ENCODE assay signal across 7 cellular contexts in genomic region chr3:27552708-27553107, GRCh38.
DNase-seq lines count a peak whose midpoint lies in the region; FAIRE-seq and TF ChIP-seq lines count a peak whose summit lies in the region.
"Not testable (repeated sequence)": the region's sequence is repeated elsewhere in the genome, so short reads cannot be mapped to it uniquely, and the experiment has no call there.

No MANE protein-coding gene starts in this region.

- H3K27ac Mint-ChIP-seq in HFFc6 = peak overlapping the region; percentile 92

- DNase-seq in AG10803 (ENCODE audit: low read depth) (peak; percentile 92), HFFc6 (peak; percentile 91), RCC 7860 (ENCODE audit: low spot score) (peak; percentile 82), adipocyte (ENCODE audit: low read depth) (peak; percentile 61), choroid plexus epithelial cell (ENCODE audit: low read depth) (peak; percentile 66), fibroblast of the aortic adventitia (ENCODE audit: low read depth) (peak; percentile 81), mesenchymal stem cell (peak; percentile 50)

- H4K8ac ChIP-seq in mesenchymal stem cell (ENCODE audit: low read length) = not testable (repeated sequence)

- not testable (repeated sequence) for H3K79me1 ChIP-seq in mesenchymal stem cell (replicated peaks; ENCODE audit: low read length, poor library complexity, severe bottlenecking)

- not testable (repeated sequence) for H3K9me3 ChIP-seq in adipocyte (ENCODE audit: control insufficient read depth, low read length); mesenchymal stem cell (ENCODE audit: control insufficient read depth, low read length)

- not testable (repeated sequence) for H3K9me3 Mint-ChIP-seq in HFFc6

- H2AK5ac ChIP-seq in mesenchymal stem cell (ENCODE audit: low read length, severe bottlenecking) = not testable (repeated sequence)

- H2BK120ac ChIP-seq in mesenchymal stem cell (ENCODE audit: low read depth, low read length) = not testable (repeated sequence)

- H2AFZ ChIP-seq in mesenchymal stem cell (ENCODE audit: low read depth, low read length) = not testable (repeated sequence)

- H3K27ac ChIP-seq in mesenchymal stem cell (ENCODE audit: low read length, poor library complexity, severe bottlenecking) = peak overlapping the region; percentile 80

- H3K36me3 Mint-ChIP-seq in HFFc6 (ENCODE audit: low read depth) = peaks cover 24% of the 10 kb centered on the region

- not testable (repeated sequence) for H2BK15ac ChIP-seq in mesenchymal stem cell (ENCODE audit: low read depth, poor library complexity, severe bottlenecking)

- H3K18ac ChIP-seq in mesenchymal stem cell (ENCODE audit: low read depth in 1 of 2, low read length in 2 of 2) = not testable (repeated sequence)

- H3K4me1 ChIP-seq in adipocyte (ENCODE audit: control insufficient read depth, insufficient read depth, low read length) = peaks cover 32% of the 10 kb centered on the region
- H3K4me1 ChIP-seq in mesenchymal stem cell (ENCODE audit: control insufficient read depth, insufficient read depth, low read depth, low read length) = not testable (repeated sequence)

- WGBS in mesenchymal stem cell = 58% methylated on average over 5 of the region's 5 CpGs

- not testable (repeated sequence) for H3K4me3 ChIP-seq in AG10803 (ENCODE audit: low read length); adipocyte (ENCODE audit: low read length); choroid plexus epithelial cell (ENCODE audit: low read depth, low read length); fibroblast of the aortic adventitia (ENCODE audit: low read depth, low read length); mesenchymal stem cell (ENCODE audit: insufficient read depth in 1 of 2, low read depth in 1 of 2, low read length in 2 of 2)

- not testable (repeated sequence) for H3K27me3 Mint-ChIP-seq in HFFc6 (ENCODE audit: insufficient read depth)

- H3K4me1 Mint-ChIP-seq in HFFc6 (ENCODE audit: low read depth) = peaks cover 80% of the 10 kb centered on the region

- peak; percentile 79 for FAIRE-seq in RCC 7860 (lab: Jason Lieb, UNC)

- not testable (repeated sequence) for H3K4ac ChIP-seq in mesenchymal stem cell (ENCODE audit: low read depth in 1 of 2, low read length in 2 of 2)

- H4K91ac ChIP-seq in mesenchymal stem cell (ENCODE audit: low read length) = not testable (repeated sequence)

- not testable (repeated sequence) for H3K4me2 ChIP-seq in mesenchymal stem cell (ENCODE audit: low read length, poor library complexity, severe bottlenecking)

- not testable (repeated sequence) for H3K27me3 ChIP-seq in adipocyte (replicated peaks; ENCODE audit: control insufficient read depth, insufficient read depth, low read length); mesenchymal stem cell (ENCODE audit: control insufficient read depth in 1 of 2, insufficient read depth in 1 of 2, low read length in 2 of 2)

- not testable (repeated sequence) for TF ChIP-seq CTCF in AG10803 (conservative IDR thresholded peaks at IDR 0.05; ENCODE audit: low read length); HFFc6 (IDR thresholded peaks at IDR 0.05); choroid plexus epithelial cell (conservative IDR thresholded peaks at IDR 0.05; ENCODE audit: low read depth, low read length); fibroblast of the aortic adventitia (IDR thresholded peaks at IDR 0.05; ENCODE audit: insufficient read depth, low read length)

- H2BK12ac ChIP-seq in mesenchymal stem cell (ENCODE audit: low read length in 2 of 2) = not testable (repeated sequence)

- peak overlapping the region; percentile 65 for H3K4me3 Mint-ChIP-seq in HFFc6

- H2BK5ac ChIP-seq in mesenchymal stem cell (ENCODE audit: low read depth, low read length, poor library complexity, severe bottlenecking) = peak overlapping the region; percentile 5

- H3K23ac ChIP-seq in mesenchymal stem cell (ENCODE audit: low read length in 2 of 2) = not testable (repeated sequence)

- H3K9ac ChIP-seq in adipocyte (ENCODE audit: low read length) (peak overlapping the region; percentile 37), mesenchymal stem cell (ENCODE audit: low read length) (peak overlapping the region; percentile 30)

- not testable (repeated sequence) for H3K14ac ChIP-seq in mesenchymal stem cell (ENCODE audit: low read length in 2 of 2)

- not testable (repeated sequence) for H3K36me3 ChIP-seq in adipocyte (ENCODE audit: control insufficient read depth, insufficient read depth, low read length, severe bottlenecking); mesenchymal stem cell (ENCODE audit: control insufficient read depth in 1 of 2, insufficient read depth in 2 of 2, low read depth in 1 of 2, low read length in 2 of 2)
